20 cellular contexts compared by ENCODE assay signal in genomic region chr3:53583161-53583690, GRCh38.
DNase-seq lines count a peak whose midpoint lies in the region; FAIRE-seq and TF ChIP-seq lines count a peak whose summit lies in the region.
"Had no signal": no experiment of that assay in that cellular context is flagged by ENCODE, and none has a peak within 500 bp of the region (broad histone marks: within the 10 kb centered on the region; RNA-seq: fewer than 3 reads in every experiment).

No MANE protein-coding gene starts in this region.

- H3K4me3 Mint-ChIP-seq in T-helper 2 cell treated with Interferon-gamma antibody and Interleukin-4, amounts not matched to agents 5 μg/mL and 100 μg/mL, for 36 hours = no peak overlapping the region
- H3K4me3 Mint-ChIP-seq: CD8-positive, alpha-beta T cell had no signal

- no peaks in the 10 kb centered on the region for H3K9me1 ChIP-seq in keratinocyte (ENCODE audit: control insufficient read depth, extremely low read depth, insufficient read depth, low read length)

- H3K9ac ChIP-seq in mammary epithelial cell (ENCODE audit: insufficient read depth, low read length) (no peak overlapping the region), keratinocyte (ENCODE audit: control insufficient read depth, extremely low read depth, insufficient read depth, low read length) (no peak overlapping the region)
- H3K9ac ChIP-seq: BLaER1 had no signal

- H3K36me3 ChIP-seq in mammary epithelial cell (ENCODE audit: insufficient read depth, low read length) (no peaks in the 10 kb centered on the region), breast epithelium (no peaks in the 10 kb centered on the region), keratinocyte (ENCODE audit: control insufficient read depth in 2 of 2, extremely low read depth in 1 of 2, insufficient read depth in 2 of 2, low read length in 2 of 2) (no peaks in the 10 kb centered on the region)
- H3K36me3 ChIP-seq: BLaER1, HAP-1 had no signal

- BruUV-seq in mammary epithelial cell (replicated peaks; lab: Mats Ljungman, UMichigan) = no TSS peak

- no peaks in the 10 kb centered on the region for H3K9me3 Mint-ChIP-seq in T-helper 2 cell treated with Interferon-gamma antibody and Interleukin-4, amounts not matched to agents 5 μg/mL and 100 μg/mL, for 36 hours
- H3K9me3 Mint-ChIP-seq: CD8-positive, alpha-beta T cell had no signal

- in situ Hi-C loops in mammary epithelial cell (cut with MboI; ENCODE audit: low sequenced_read_pairs in 2 of 2) = no loop called here

- dilution Hi-C loops in mammary epithelial cell (cut with HindIII; ENCODE audit: low sequenced_read_pairs) = loop anchor here (5.0 kb wide), 1 partner anchor 51 kb away; no protein-coding TSS in a partner anchor
- dilution Hi-C loops in keratinocyte (cut with MboI; ENCODE audit: extremely low pct_ligation_motif_present, low sequenced_read_pairs) = no loop called here

- H3K27me3 ChIP-seq in mammary epithelial cell (ENCODE audit: insufficient read depth, low read length) = no peaks in the 10 kb centered on the region
- H3K27me3 ChIP-seq in breast epithelium = no peaks in the 10 kb centered on the region
- H3K27me3 ChIP-seq in keratinocyte (ENCODE audit: control insufficient read depth, extremely low read depth, insufficient read depth, low read length) = no peaks in the 10 kb centered on the region
- H3K27me3 ChIP-seq: BLaER1 had no signal

- no peaks in the 10 kb centered on the region for H3K36me3 Mint-ChIP-seq in T-helper 2 cell treated with Interferon-gamma antibody and Interleukin-4, amounts not matched to agents 5 μg/mL and 100 μg/mL, for 36 hours (ENCODE audit: low read depth)
- H3K36me3 Mint-ChIP-seq: CD8-positive, alpha-beta T cell had no signal

- peaks cover 22% of the 10 kb centered on the region for H3K4me1 ChIP-seq in mammary epithelial cell (ENCODE audit: insufficient read depth, low read length)
- no peaks in the 10 kb centered on the region for H3K4me1 ChIP-seq in breast epithelium
- H3K4me1 ChIP-seq in keratinocyte (ENCODE audit: control insufficient read depth, extremely low read depth, insufficient read depth, low read length) = peaks cover 9% of the 10 kb centered on the region
- H3K4me1 ChIP-seq: BLaER1, HAP-1 had no signal

- TF ChIP-seq CTCF in mammary epithelial cell (conservative IDR thresholded peaks at IDR 0.05 in 1 of 2, IDR thresholded peaks at IDR 0.05 in 1 of 2; ENCODE audit: extremely low read depth in 1 of 2, insufficient read depth in 1 of 2, low read depth in 1 of 2, low read length in 2 of 2) (no peak), breast epithelium (IDR thresholded peaks at IDR 0.05) (no peak), epithelial cell of esophagus (IDR thresholded peaks at IDR 0.05; ENCODE audit: insufficient read depth, low read depth, low read length, missing control alignments) (no peak), keratinocyte (optimal IDR thresholded peaks at IDR 0.05 in 1 of 3, IDR thresholded peaks at IDR 0.05 in 1 of 3, conservative IDR thresholded peaks at IDR 0.05 in 1 of 3; ENCODE audit: extremely low read depth in 1 of 3, insufficient read depth in 2 of 3, low read length in 3 of 3) (no peak)

- no peak overlapping the region for H3K4me3 ChIP-seq in mammary epithelial cell (replicated peaks in 1 of 3; ENCODE audit: insufficient read depth in 1 of 3, low read depth in 2 of 3, low read length in 3 of 3)
- H3K4me3 ChIP-seq in breast epithelium = no peak overlapping the region
- no peak overlapping the region for H3K4me3 ChIP-seq in epithelial cell of esophagus (ENCODE audit: low read length)
- no peak overlapping the region for H3K4me3 ChIP-seq in keratinocyte (ENCODE audit: control insufficient read depth in 2 of 3, extremely low read depth in 1 of 3, insufficient read depth in 2 of 3, low read depth in 1 of 3, low read length in 3 of 3)
- H3K4me3 ChIP-seq: A549, BLaER1, HAP-1 had no signal

- H3K9me3 ChIP-seq in mammary epithelial cell (replicated peaks; ENCODE audit: insufficient read depth, low read length) (no peaks in the 10 kb centered on the region), breast epithelium (no peaks in the 10 kb centered on the region), keratinocyte (ENCODE audit: control insufficient read depth, low read depth, low read length) (no peaks in the 10 kb centered on the region)
- H3K9me3 ChIP-seq: A549, BLaER1, HAP-1 had no signal

- 59% methylated on average over 2 of the region's 2 CpGs for WGBS in mammary epithelial cell (ENCODE audit: low coverage, missing lambda C conversion rate)

- intact Hi-C loops in mammary epithelial cell (cut with micrococcal nuclease) = no loop called here
- intact Hi-C loops in breast epithelium (cut with DNase I; ENCODE audit: low total_unique reads) = no loop called here

- no peak for TF ChIP-seq POLR2A in breast epithelium (IDR thresholded peaks at IDR 0.05)

- peak; percentile 46 for DNase-seq in mammary epithelial cell
- DNase-seq in breast epithelium (ENCODE audit: low spot score in 2 of 2) = no peak
- DNase-seq in epithelial cell of esophagus (ENCODE audit: low read depth) = peak; percentile 54
- no peak for DNase-seq in keratinocyte (ENCODE audit: low read depth, low spot score)
- DNase-seq in NCI-H1048 (lab: John Stamatoyannopoulos, UW) = no peak
- no peak for DNase-seq in NCI-H2196 (lab: John Stamatoyannopoulos, UW; ENCODE audit: unreplicated experiment)
- no peak for DNase-seq in T-helper 2 cell treated with Interferon-gamma antibody and Interleukin-4, amounts not matched to agents 5 μg/mL and 100 μg/mL, for 36 hours (ENCODE audit: low spot score)
- DNase-seq: Calu3; CD8-positive, alpha-beta T cell; DMS 273 treated with DMSO at 0.1 percent for 48 hours; DMS53; DND-41; EL had no signal

- H3K4me1 Mint-ChIP-seq in T-helper 2 cell treated with Interferon-gamma antibody and Interleukin-4, amounts not matched to agents 5 μg/mL and 100 μg/mL, for 36 hours (ENCODE audit: low read depth) = peaks cover 20% of the 10 kb centered on the region

- peak overlapping the region; percentile 86 for H2AFZ ChIP-seq in mammary epithelial cell (ENCODE audit: low read depth, low read length)
- peak overlapping the region; percentile 38 for H2AFZ ChIP-seq in keratinocyte (ENCODE audit: control insufficient read depth, low read length)

- no peaks in the 10 kb centered on the region for H4K20me1 ChIP-seq in mammary epithelial cell (ENCODE audit: insufficient read depth, low read length)
- H4K20me1 ChIP-seq in keratinocyte (ENCODE audit: control insufficient read depth, extremely low read depth, insufficient read depth, low read length) = no peaks in the 10 kb centered on the region
- H4K20me1 ChIP-seq: BLaER1 had no signal

- no peak overlapping the region for H3K27ac Mint-ChIP-seq in T-helper 2 cell treated with Interferon-gamma antibody and Interleukin-4, amounts not matched to agents 5 μg/mL and 100 μg/mL, for 36 hours
- H3K27ac Mint-ChIP-seq: CD8-positive, alpha-beta T cell had no signal

- no peak for FAIRE-seq in keratinocyte (lab: Jason Lieb, UNC)
- FAIRE-seq: A549, G401.6, GM12891, GM19239 had no signal

- CTCF ChIA-PET in mammary epithelial cell (lab: Charles Lee; ENCODE audit: low non-redundant PET) = no interaction called here

- no peak overlapping the region for H3K27ac ChIP-seq in mammary epithelial cell (ENCODE audit: insufficient read depth, low read depth, low read length)
- no peak overlapping the region for H3K27ac ChIP-seq in breast epithelium
- H3K27ac ChIP-seq in keratinocyte (ENCODE audit: control insufficient read depth, insufficient read depth, low read length) = no peak overlapping the region
- H3K27ac ChIP-seq: 22Rv1, BLaER1 had no signal

- H3K79me2 ChIP-seq in mammary epithelial cell (ENCODE audit: insufficient read depth, low read length) (no peaks in the 10 kb centered on the region), keratinocyte (ENCODE audit: control insufficient read depth, insufficient read depth, low read length) (no peaks in the 10 kb centered on the region)

- H3K4me2 ChIP-seq in mammary epithelial cell (ENCODE audit: insufficient read depth, low read depth, low read length) (peak overlapping the region; percentile 45), keratinocyte (ENCODE audit: control insufficient read depth, extremely low read depth, insufficient read depth, low read depth, low read length) (peak overlapping the region; percentile 47)
- H3K4me2 ChIP-seq: A549, BLaER1 had no signal

- peaks cover 21% of the 10 kb centered on the region for H3K27me3 Mint-ChIP-seq in T-helper 2 cell treated with Interferon-gamma antibody and Interleukin-4, amounts not matched to agents 5 μg/mL and 100 μg/mL, for 36 hours (ENCODE audit: low read depth)

Comparison
In these comparisons a context has a peak if more than half of its experiments do, and no peak if none do; other contexts are left out.
1. DNase-seq: peak in mammary epithelial cell (single experiment) and epithelial cell of esophagus (single experiment); none in breast epithelium (0 of 2), keratinocyte (single experiment), NCI-H1048 (single experiment), NCI-H2196 (single experiment) and T-helper 2 cell treated with Interferon-gamma antibody and Interleukin-4, amounts not matched to agents 5 μg/mL and 100 μg/mL, for 36 hours (single experiment).